In the genomic region with DNA sequence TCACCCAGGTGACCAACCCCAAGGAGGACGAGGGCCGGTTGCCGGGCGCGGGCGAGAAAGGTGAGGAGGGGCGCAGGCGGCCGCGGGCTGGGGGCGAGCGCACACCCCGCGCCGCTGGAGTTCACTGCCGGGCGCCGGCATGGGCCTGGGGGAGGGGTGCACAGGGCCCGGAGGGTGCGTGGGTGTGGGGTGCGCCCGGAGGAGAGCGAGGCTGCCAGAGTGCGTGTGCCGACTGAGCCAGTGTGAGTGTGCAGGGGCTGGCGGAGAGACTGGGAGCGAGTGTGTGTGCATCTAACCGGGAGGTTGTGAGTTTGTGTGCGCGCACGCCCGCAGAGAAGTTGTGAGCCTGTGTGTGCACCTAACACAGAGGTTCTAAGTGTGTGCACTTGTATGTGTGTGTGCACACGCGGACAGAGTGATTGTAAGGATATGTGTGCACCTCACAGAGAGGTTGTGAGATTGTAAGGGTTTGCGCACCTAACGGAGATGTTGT, we compare ENCODE assay signal across 8 cellular contexts. TPM values are rescaled to one million over a fixed set of nuclear protein-coding genes. Genes with fewer than 3 reads are reported as not detected.
A peak's percentile ranks its signal among the peaks of the same experiment; 100 is the strongest.
DNase-seq lines count a peak whose midpoint lies in the region; ATAC-seq and TF ChIP-seq lines count a peak whose summit lies in the region.

No MANE protein-coding gene starts in this region.

- H3K4me3 ChIP-seq in ACC112 (ENCODE audit: low read depth, low read length) (peak overlapping the region; percentile 97), esophagus muscularis mucosa (peak overlapping the region; percentile 70 to 84 (median 82)), thyroid gland (replicated peaks in 1 of 3) (peak overlapping the region in 2 of 3 donors; percentile 28 to 59)

- peaks cover 52% of the 10 kb centered on the region for H3K79me2 ChIP-seq in ACC112 (ENCODE audit: control insufficient read depth, insufficient read depth, low read length, unreplicated experiment)

- TF ChIP-seq CTCF in esophagus muscularis mucosa (IDR thresholded peaks at IDR 0.05) (no peak), thyroid gland (IDR thresholded peaks at IDR 0.05) (no peak)

- H3K4me3 Mint-ChIP-seq in naive thymus-derived CD8-positive, alpha-beta T cell: peak overlapping the region; percentile 59 to 93 (median 87)

- intact Hi-C loops in esophagus muscularis mucosa (cut with DNase I): no loop called here
- intact Hi-C loops in thyroid gland (cut with DNase I): no loop called here

- H3K9me3 Mint-ChIP-seq in naive thymus-derived CD8-positive, alpha-beta T cell: no peaks in the 10 kb centered on the region

- peak overlapping the region; percentile 37 for H2AFZ ChIP-seq in ACC112 (ENCODE audit: low read length, unreplicated experiment)

- H3K9me3 ChIP-seq in esophagus muscularis mucosa: no peaks in the 10 kb centered on the region
- H3K9me3 ChIP-seq in thyroid gland: no peaks in the 10 kb centered on the region

- H3K4me1 ChIP-seq in ACC112 (ENCODE audit: control insufficient read depth, insufficient read depth, low read length, unreplicated experiment) (peaks cover 33% of the 10 kb centered on the region), esophagus muscularis mucosa (peaks cover 32 to 57% (median 51%) of the 10 kb centered on the region in 4 donors), thyroid gland (peaks cover 27 to 33% of the 10 kb centered on the region in 2 donors)

- H3K27ac ChIP-seq in ACC112 (ENCODE audit: low read depth, low read length) (no peak overlapping the region), esophagus muscularis mucosa (replicated peaks in 1 of 4) (peak overlapping the region; percentile 81 to 90 (median 84)), thyroid gland (peak overlapping the region in 2 of 3 donors; percentile 63 to 66)

- no peak for TF ChIP-seq EP300 in esophagus muscularis mucosa (IDR thresholded peaks at IDR 0.05)

- 2% methylated on average over 10 of the region's 36 CpGs for WGBS in esophagus muscularis mucosa
- 14 to 26% methylated on average over 9 to 20 of the region's 36 CpGs for WGBS in thyroid gland, 2 donors

- TF ChIP-seq POLR2A in esophagus muscularis mucosa (IDR thresholded peaks at IDR 0.05; ENCODE audit: low read depth) (no peak), thyroid gland (IDR thresholded peaks at IDR 0.05) (no peak)

- no peaks in the 10 kb centered on the region for H3K36me3 ChIP-seq in ACC112 (ENCODE audit: insufficient read depth, low read length)
- H3K36me3 ChIP-seq in esophagus muscularis mucosa: no peaks in the 10 kb centered on the region
- no peaks in the 10 kb centered on the region for H3K36me3 ChIP-seq in thyroid gland

- POLR2A ChIA-PET in naive thymus-derived CD8-positive, alpha-beta T cell (lab: Charles Lee): no interaction called here

- peak; percentile 30 for DNase-seq in HK-2 (ENCODE audit: unreplicated experiment)
- peak; percentile 75 for DNase-seq in activated CD8-positive, alpha-beta memory T cell treated with anti-CD3 and anti-CD28 coated beads for 24 hours
- DNase-seq in esophagus muscularis mucosa (ENCODE audit: extremely low spot score): no peak
- peak in 7 of 10 donors; percentile 20 to 48 (median 40) for DNase-seq in naive thymus-derived CD8-positive, alpha-beta T cell
- DNase-seq in thyroid gland: peak; percentile 60 to 71

- no peaks in the 10 kb centered on the region for H3K36me3 Mint-ChIP-seq in naive thymus-derived CD8-positive, alpha-beta T cell

- peaks cover 19 to 35% (median 23%) of the 10 kb centered on the region in 4 donors for H3K4me1 Mint-ChIP-seq in naive thymus-derived CD8-positive, alpha-beta T cell

- H3K27me3 Mint-ChIP-seq in naive thymus-derived CD8-positive, alpha-beta T cell: peaks cover 0 to 6% (median 5%) of the 10 kb centered on the region in 5 donors

- peak overlapping the region; percentile 0 to 89 (median 78) for H3K27ac Mint-ChIP-seq in naive thymus-derived CD8-positive, alpha-beta T cell

- peak; percentile 23 to 47 for ATAC-seq in naive thymus-derived CD8-positive, alpha-beta T cell
- ATAC-seq in GM19324 (IDR thresholded peaks at IDR 0.05; ENCODE audit: low FRiP score, unreplicated experiment) (no peak), HG02938 (IDR thresholded peaks at IDR 0.05; ENCODE audit: unreplicated experiment) (no peak)

- H3K27me3 ChIP-seq in ACC112 (ENCODE audit: insufficient read depth, low read length): no peaks in the 10 kb centered on the region
- no peaks in the 10 kb centered on the region for H3K27me3 ChIP-seq in esophagus muscularis mucosa
- H3K27me3 ChIP-seq in thyroid gland: no peaks in the 10 kb centered on the region

RNA-seq across cellular contexts. Expression of gene CTDSPL, which starts 0.6 kb away (rescaled TPM):
- 10 to 100 TPM; 39.9 to 60.6 (median 54.6) TPM for total RNA-seq in esophagus muscularis mucosa
- under 1 TPM; 0.58 to 0.99 TPM for total RNA-seq in naive thymus-derived CD8-positive, alpha-beta T cell
- under 1 TPM; 0.26 to 0.45 (median 0.32) TPM for polyA plus RNA-seq in naive thymus-derived CD8-positive, alpha-beta T cell
- 10 to 100 TPM; 23.6 to 37.9 (median 29.8) TPM for total RNA-seq in thyroid gland

Comparison
In these comparisons a context has a peak if more than half of its experiments do, and no peak if none do; other contexts are left out.
1. H3K4me3 ChIP-seq: peak in every context shown above with its lines; median percentile 97 in ACC112; 82 in esophagus muscularis mucosa; 44 in thyroid gland.
2. ATAC-seq: peak in naive thymus-derived CD8-positive, alpha-beta T cell (2 of 2); none in GM19324 (single experiment) and HG02938 (single experiment).
3. RNA of gene CTDSPL, which starts 0.6 kb away (total RNA-seq): 39.9 to 60.6 TPM in esophagus muscularis mucosa and 23.6 to 37.9 TPM in thyroid gland; 0.58 to 0.99 TPM in naive thymus-derived CD8-positive, alpha-beta T cell; every median in the first group is over 10 times any median in the second.